In genomic region chr18:61274561-61274960, GRCh38 we compare ENCODE assay signal across 31 cellular contexts. TPM values are rescaled to one million over a fixed set of nuclear protein-coding genes. Genes with fewer than 3 reads are reported as not detected.
"Had no signal": no experiment of that assay in that cellular context is flagged by ENCODE, and none has a peak within 500 bp of the region (broad histone marks: within the 10 kb centered on the region; RNA-seq: fewer than 3 reads in every experiment).

No MANE protein-coding gene starts in this region.

- H3K36me3 ChIP-seq: esophagus squamous epithelium, heart right ventricle, prostate gland, right atrium auricular region, stomach, thyroid gland had no signal

- H3K27ac ChIP-seq: coronary artery, esophagus squamous epithelium, heart right ventricle, prostate gland, right atrium auricular region, stomach, thyroid gland had no signal

- DNase-seq: dermis blood vessel endothelial cell; effector memory CD4-positive, alpha-beta T cell; erythroblast; esophagus squamous epithelium; foreskin melanocyte; glutamatergic neuron; heart right ventricle; hippocampal formation; kidney; mucosa of descending colon; naive B cell; nucleus accumbens; stimulated activated CD4-positive, alpha-beta T cell treated with anti-CD3 and anti-CD28 coated beads, Interleukin-12 subunit alpha, Interleukin-12 subunit beta, amount 100 ng/mL, for 4 hours; stimulated activated CD4-positive, alpha-beta T cell treated with anti-CD3 and anti-CD28 coated beads, Interleukin-1b, Interleukin-23, amount 100 ng/mL, for 48 hours; stimulated activated CD4-positive, alpha-beta T cell treated with anti-CD3 and anti-CD28 coated beads, Interleukin-4, amount 100 ng/mL, for 1 hour; stimulated activated CD8-positive, alpha-beta memory T cell treated with anti-CD3 and anti-CD28 coated beads, Interleukin-4, amount 100 ng/mL, for 48 hours; stimulated activated naive CD4-positive, alpha-beta T cell treated with Interleukin-2 at 50 U/mL for 16 hours; stomach; thyroid gland had no signal

- H3K27me3 Mint-ChIP-seq: memory B cell; naive B cell; natural killer cell treated with Interleukin-12 subunit alpha and Interleukin-12 subunit beta and Interleukin-15 and Interleukin-18, amount 100 ng/mL, for 72 hours; type B pancreatic cell had no signal

- H3K27ac Mint-ChIP-seq: memory B cell; mesothelial cell of epicardium; naive B cell; natural killer cell treated with Interleukin-12 subunit alpha and Interleukin-12 subunit beta and Interleukin-15 and Interleukin-18, amount 100 ng/mL, for 72 hours; type B pancreatic cell had no signal

- H3K4me1 Mint-ChIP-seq: memory B cell, naive B cell had no signal

- H3K4me1 ChIP-seq: esophagus squamous epithelium, heart right ventricle, prostate gland, right atrium auricular region, stomach, thyroid gland had no signal

- H3K36me3 Mint-ChIP-seq: memory B cell; mesothelial cell of epicardium; naive B cell; natural killer cell treated with Interleukin-12 subunit alpha and Interleukin-12 subunit beta and Interleukin-15 and Interleukin-18, amount 100 ng/mL, for 72 hours; type B pancreatic cell had no signal

- H3K4me3 ChIP-seq: coronary artery, esophagus squamous epithelium, heart right ventricle, lung, mucosa of descending colon, prostate gland, right atrium auricular region, smooth muscle cell, stomach, thyroid gland had no signal

- H3K27me3 ChIP-seq: esophagus squamous epithelium, heart right ventricle, right atrium auricular region, stomach, thyroid gland had no signal

- ATAC-seq: heart right ventricle; left lobe of liver; mucosa of descending colon; natural killer cell treated with Interleukin-12 subunit alpha and Interleukin-12 subunit beta and Interleukin-15 and Interleukin-18, amount 100 ng/mL, for 72 hours; sciatic nerve had no signal

- H3K9me3 ChIP-seq: esophagus squamous epithelium, heart right ventricle, mucosa of descending colon, prostate gland, right atrium auricular region, thyroid gland had no signal

- H3K4me3 Mint-ChIP-seq: memory B cell; mesothelial cell of epicardium; naive B cell; natural killer cell treated with Interleukin-12 subunit alpha and Interleukin-12 subunit beta and Interleukin-15 and Interleukin-18, amount 100 ng/mL, for 72 hours; type B pancreatic cell had no signal

- H3K9me3 Mint-ChIP-seq: type B pancreatic cell had no signal

- H3K4me2 ChIP-seq: smooth muscle cell had no signal

RNA-seq across cellular contexts. Expression of gene CDH20, which starts 58.7 kb away (rescaled TPM):
- total RNA-seq: left lobe of liver, mucosa of descending colon, osteocyte, smooth muscle cell had no signal
